ENCODE assay signal across 34 cellular contexts in the genomic region with DNA sequence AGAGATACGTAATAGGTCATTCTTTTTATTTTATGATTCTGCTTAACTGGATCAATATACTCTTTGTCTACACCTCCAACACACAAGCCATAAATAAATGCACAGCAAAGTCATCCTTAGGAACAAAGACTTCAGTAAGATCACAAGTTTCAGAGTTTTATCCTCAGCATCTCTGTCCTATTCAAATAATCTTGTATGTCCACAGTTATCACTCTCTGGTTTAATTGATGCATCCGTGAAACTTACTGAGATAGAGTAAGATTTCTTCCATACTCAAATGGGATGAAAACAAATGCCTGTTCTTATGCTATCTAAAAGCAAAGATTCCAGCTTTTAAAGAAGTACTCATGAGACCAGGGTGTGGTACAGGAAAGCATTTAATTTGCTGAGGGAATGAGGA.
"Had no signal": no experiment of that assay in that cellular context is flagged by ENCODE, and none has a peak within 500 bp of the region (broad histone marks: within the 10 kb centered on the region; RNA-seq: fewer than 3 reads in every experiment).

No MANE protein-coding gene starts in this region.

- DNase-seq: Karpas-422, Kasumi-1, MG63, MM.1S, NCI-H1048, NCI-H1092, NCI-H1092 treated with DMSO at 0.1 percent for 48 hours, NCI-H1105, NCI-H1105 treated with DMSO at 0.1 percent for 48 hours, NCI-H1417, NCI-H1417 treated with DMSO at 0.1 percent for 48 hours, NCI-H1436, NCI-H1436 treated with DMSO at 0.1 percent for 48 hours, NCI-H146, NCI-H1694, NCI-H1694 treated with DMSO at 0.1 percent for 48 hours, NCI-H187, NCI-H187 treated with DMSO at 0.1 percent for 48 hours, NCI-H1930, NCI-H2029, NCI-H2029 treated with DMSO at 0.1 percent for 48 hours, NCI-H2081, NCI-H2081 treated with DMSO at 0.1 percent for 48 hours, NCI-H2107, NCI-H2171, NCI-H2171 treated with DMSO at 0.1 percent for 48 hours, NCI-H2227 treated with DMSO at 0.1 percent for 48 hours, NCI-H226, NCI-H345, NCI-H446, NCI-H446 treated with DMSO at 0.1 percent for 48 hours, NCI-H510A, NCI-H510A treated with DMSO at 0.1 percent for 48 hours, NCI-H524 had no signal
